In the genomic region with DNA sequence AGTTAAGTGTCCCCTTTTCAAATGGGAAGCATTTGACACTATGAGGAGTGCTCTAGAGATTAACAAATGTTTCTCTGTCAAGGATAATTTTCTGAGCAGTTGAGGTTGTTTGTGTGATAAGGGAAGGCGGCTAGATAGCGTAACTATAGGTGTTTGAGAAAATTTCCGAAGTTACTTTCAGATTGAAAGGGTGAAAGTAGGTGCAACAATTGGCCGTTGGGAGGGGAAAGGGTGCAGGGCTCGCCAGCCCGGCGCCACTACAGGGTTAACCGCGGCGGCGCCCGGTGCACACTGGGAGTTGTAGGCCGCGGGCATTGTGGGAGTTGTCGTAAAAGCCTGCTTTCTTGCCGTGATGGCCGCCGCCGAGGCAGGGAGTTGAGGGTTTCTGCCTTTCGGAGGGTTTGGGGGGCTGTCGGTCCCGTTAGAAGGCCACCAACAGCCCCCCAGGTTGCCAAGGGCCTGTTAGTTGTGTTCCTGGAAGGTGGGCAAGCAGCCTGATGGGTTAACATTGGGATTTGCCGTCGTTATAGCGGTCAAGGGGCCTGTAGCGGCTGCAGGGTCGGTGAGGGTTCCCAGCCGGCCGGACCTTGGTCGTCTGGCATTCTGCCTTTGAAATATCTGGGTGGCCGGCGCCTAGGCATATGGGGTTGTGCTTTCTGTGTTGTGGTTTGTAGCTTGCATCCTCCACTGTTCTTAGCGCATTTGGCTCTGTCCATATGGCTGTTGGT, we compare ENCODE assay signal across 8 cellular contexts. TPM values are rescaled to one million over a fixed set of nuclear protein-coding genes. Genes with fewer than 3 reads are reported as not detected.
A peak's percentile ranks its signal among the peaks of the same experiment; 100 is the strongest.
DNase-seq lines count a peak whose midpoint lies in the region; ATAC-seq and TF ChIP-seq lines count a peak whose summit lies in the region.

No MANE protein-coding gene starts in this region.

- H3K9ac ChIP-seq in GM23248: peak overlapping the region; percentile 93
- H3K9ac ChIP-seq in Karpas-422 (ENCODE audit: low read length): peak overlapping the region; percentile 87

- ATAC-seq in natural killer cell: peak; percentile 99

- H3K4me3 Mint-ChIP-seq in activated T-helper 2 cell treated with anti-CD3 and anti-CD28 coated beads, Interferon-gamma antibody, Interleukin-2, Interleukin-4, amounts not matched to agents 10 μg/mL and 5 μg/mL and 100 μg/mL, durations not matched to agents 14 hours and 24 hours and 36 hours (ENCODE audit: low read depth): peak overlapping the region; percentile 96
- H3K4me3 Mint-ChIP-seq in natural killer cell: peak overlapping the region; percentile 79

- peaks cover 19% of the 10 kb centered on the region for H3K4me1 Mint-ChIP-seq in activated T-helper 2 cell treated with anti-CD3 and anti-CD28 coated beads, Interferon-gamma antibody, Interleukin-2, Interleukin-4, amounts not matched to agents 10 μg/mL and 5 μg/mL and 100 μg/mL, durations not matched to agents 14 hours and 24 hours and 36 hours (ENCODE audit: low read depth)
- peaks cover 14 to 15% of the 10 kb centered on the region in 2 donors for H3K4me1 Mint-ChIP-seq in natural killer cell

- H3K27ac ChIP-seq in GM23248: peak overlapping the region; percentile 28
- no peak overlapping the region for H3K27ac ChIP-seq in Karpas-422 (ENCODE audit: low read length)

- 1% methylated on average over 30 to 33 of the region's 33 CpGs for WGBS in GM23248 (ENCODE audit: low coverage in 1 of 2, low lambda C conversion rate in 2 of 2, missing lambda C conversion rate in 2 of 2), 2 experiments

- H3K9me3 ChIP-seq in GM23248 (ENCODE audit: low read depth): no peaks in the 10 kb centered on the region
- no peaks in the 10 kb centered on the region for H3K9me3 ChIP-seq in Karpas-422 (ENCODE audit: low read length)

- H3K36me3 ChIP-seq in GM23248 (ENCODE audit: low read depth) (no peaks in the 10 kb centered on the region), Karpas-422 (ENCODE audit: insufficient read depth, low read length) (no peaks in the 10 kb centered on the region)

- H3K4me3 ChIP-seq in GM23248: peak overlapping the region; percentile 94
- H3K4me3 ChIP-seq in Karpas-422 (ENCODE audit: low read length): peak overlapping the region; percentile 91

- no peaks in the 10 kb centered on the region for H3K9me2 ChIP-seq in GM23248 (ENCODE audit: insufficient read depth)
- no peaks in the 10 kb centered on the region for H3K9me2 ChIP-seq in Karpas-422 (replicated peaks; ENCODE audit: insufficient read depth, low read length)

- H4K20me1 ChIP-seq in GM23248 (ENCODE audit: insufficient read depth): no peaks in the 10 kb centered on the region
- H4K20me1 ChIP-seq in Karpas-422 (ENCODE audit: insufficient read depth, low read depth, low read length): no peaks in the 10 kb centered on the region

- H3K27me3 Mint-ChIP-seq in activated T-helper 2 cell treated with anti-CD3 and anti-CD28 coated beads, Interferon-gamma antibody, Interleukin-2, Interleukin-4, amounts not matched to agents 10 μg/mL and 5 μg/mL and 100 μg/mL, durations not matched to agents 14 hours and 24 hours and 36 hours (ENCODE audit: low read depth): peaks cover 15% of the 10 kb centered on the region
- peaks cover 12 to 14% of the 10 kb centered on the region in 2 donors for H3K27me3 Mint-ChIP-seq in natural killer cell (ENCODE audit: low read depth in 2 of 2)

- peaks cover 10% of the 10 kb centered on the region for H3K9me3 Mint-ChIP-seq in activated T-helper 2 cell treated with anti-CD3 and anti-CD28 coated beads, Interferon-gamma antibody, Interleukin-2, Interleukin-4, amounts not matched to agents 10 μg/mL and 5 μg/mL and 100 μg/mL, durations not matched to agents 14 hours and 24 hours and 36 hours
- H3K9me3 Mint-ChIP-seq in natural killer cell: no peaks in the 10 kb centered on the region

- no peaks in the 10 kb centered on the region for H3F3A ChIP-seq in GM23248 (ENCODE audit: insufficient read depth)

- H3K27ac Mint-ChIP-seq in activated T-helper 2 cell treated with anti-CD3 and anti-CD28 coated beads, Interferon-gamma antibody, Interleukin-2, Interleukin-4, amounts not matched to agents 10 μg/mL and 5 μg/mL and 100 μg/mL, durations not matched to agents 14 hours and 24 hours and 36 hours: peak overlapping the region; percentile 87
- peak overlapping the region; percentile 69 to 90 for H3K27ac Mint-ChIP-seq in natural killer cell

- H3K79me2 ChIP-seq in GM23248 (ENCODE audit: insufficient read depth) (peaks cover 47% of the 10 kb centered on the region), Karpas-422 (ENCODE audit: low read length) (peaks cover 10% of the 10 kb centered on the region)

- H3K27me3 ChIP-seq in GM23248 (replicated peaks; ENCODE audit: insufficient read depth) (peaks cover 1% of the 10 kb centered on the region; the same call in 1 of the 2 replicates), Karpas-422 (ENCODE audit: low read length) (no peaks in the 10 kb centered on the region)

- H2AFZ ChIP-seq in GM23248: peak overlapping the region; percentile 94
- peak overlapping the region; percentile 78 for H2AFZ ChIP-seq in Karpas-422 (ENCODE audit: low read length)

- H3K4me1 ChIP-seq in GM23248 (ENCODE audit: insufficient read depth) (peaks cover 8% of the 10 kb centered on the region; the same call in 1 of the 2 replicates), Karpas-422 (ENCODE audit: low read length) (peaks cover 10% of the 10 kb centered on the region)

- peak; percentile 82 for DNase-seq in EH (ENCODE audit: low read depth)
- DNase-seq in GM23248: peak; percentile 96
- peak; percentile 95 for DNase-seq in Karpas-422
- DNase-seq in RPMI7951 (ENCODE audit: low read depth): peak; percentile 81
- DNase-seq in activated T-helper 2 cell treated with anti-CD3 and anti-CD28 coated beads, Interferon-gamma antibody, Interleukin-2, Interleukin-4, amounts not matched to agents 10 μg/mL and 5 μg/mL and 100 μg/mL, durations not matched to agents 14 hours and 24 hours and 36 hours (ENCODE audit: low spot score): peak; percentile 84
- peak; percentile 77 for DNase-seq in fibroblast of peridontal ligament (ENCODE audit: extremely low read depth)
- peak; percentile 85 for DNase-seq in natural killer cell
- DNase-seq in stimulated activated naive CD4-positive, alpha-beta T cell (lab: John Stamatoyannopoulos, UW): peak; percentile 76 to 90 (median 82)

- TF ChIP-seq CTCF in natural killer cell (IDR thresholded peaks at IDR 0.05): no peak

- peaks cover 9% of the 10 kb centered on the region for H3K36me3 Mint-ChIP-seq in activated T-helper 2 cell treated with anti-CD3 and anti-CD28 coated beads, Interferon-gamma antibody, Interleukin-2, Interleukin-4, amounts not matched to agents 10 μg/mL and 5 μg/mL and 100 μg/mL, durations not matched to agents 14 hours and 24 hours and 36 hours (ENCODE audit: low read depth)
- H3K36me3 Mint-ChIP-seq in natural killer cell: no peaks in the 10 kb centered on the region

- intact Hi-C loops in activated T-helper 2 cell treated with anti-CD3 and anti-CD28 coated beads, Interferon-gamma antibody, Interleukin-2, Interleukin-4, amounts not matched to agents 10 μg/mL and 5 μg/mL and 100 μg/mL, durations not matched to agents 14 hours and 24 hours and 36 hours (cut with micrococcal nuclease): loop anchor here (1.0 to 5.0 kb wide), 6 partner anchors 36 to 332 kb away; a partner anchor contains a TSS
- intact Hi-C loops in natural killer cell (cut with micrococcal nuclease): loop anchor here (1.0 to 5.0 kb wide), 2 partner anchors 36 to 332 kb away; a partner anchor contains a TSS

- in situ Hi-C loops in GM23248 (cut with MboI): loop anchor here (10.0 kb wide), 1 partner anchor 59 kb away; no protein-coding TSS in a partner anchor

- peak overlapping the region; percentile 92 for H3K4me2 ChIP-seq in GM23248 (ENCODE audit: unreplicated experiment)
- H3K4me2 ChIP-seq in Karpas-422 (ENCODE audit: low read depth, low read length, poor library complexity, severe bottlenecking): peak overlapping the region; percentile 83

RNA-seq across cellular contexts. Expression of a gene that starts 36.5 kb away (rescaled TPM):
- 92.3 and 113 TPM in 2 replicates for total RNA-seq in GM23248 (2014; rRNA removed; shearing (Covaris generic))
- 105 and 111 TPM in 2 replicates for polyA plus RNA-seq in GM23248 (2016; fragmentation: Nextera tagmentation; extraction: Ambion mirVana)
- total RNA-seq in Karpas-422 (2014; rRNA removed; shearing (Covaris generic); ENCODE audit: low replicate concordance): 156 and 355 TPM in 2 replicates
- total RNA-seq in RPMI7951 (2014; rRNA removed; shearing (Covaris generic)): 68.2 and 71.3 TPM in 2 replicates
- total RNA-seq in activated T-helper 2 cell treated with anti-CD3 and anti-CD28 coated beads, Interferon-gamma antibody, Interleukin-2, Interleukin-4, amounts not matched to agents 10 μg/mL and 5 μg/mL and 100 μg/mL, durations not matched to agents 14 hours and 24 hours and 36 hours: 79.8 and 81.3 TPM in 2 replicates
- 10 to 100 TPM; 21.0 to 26.3 (median 26.1) TPM for total RNA-seq in natural killer cell
